In genomic region chr6:14206351-14206750, GRCh38 we compare ENCODE assay signal across 24 cellular contexts.
"Had no signal": no experiment of that assay in that cellular context is flagged by ENCODE, and none has a peak within 500 bp of the region (broad histone marks: within the 10 kb centered on the region; RNA-seq: fewer than 3 reads in every experiment).

No MANE protein-coding gene starts in this region.

- FAIRE-seq: HTR-8/SVneo, RCC 7860 had no signal

- H3K27me3 ChIP-seq: MG63, SJSA1 had no signal

- H3K36me3 ChIP-seq: MG63, SJSA1 had no signal

- DNase-seq: Karpas-422, KG1, MG63, NCI-H1092, NCI-H1105 treated with DMSO at 0.1 percent for 48 hours, NCI-H1417 treated with DMSO at 0.1 percent for 48 hours, NCI-H146, NCI-H1694 treated with DMSO at 0.1 percent for 48 hours, NCI-H1930, NCI-H2081, NCI-H2107, NCI-H2227 treated with DMSO at 0.1 percent for 48 hours, NCI-H446, NCI-H510A, NCI-H524 treated with DMSO at 0.1 percent for 48 hours, NCI-H69, NCI-H774, Right ventricle myocardium superior, RPMI8226, SIG-M5 had no signal

- H3K4me3 ChIP-seq: MG63, SJSA1, SK-N-MC had no signal

- H3K9me3 ChIP-seq: MG63, SJSA1 had no signal

- H3K27ac ChIP-seq: SJSA1 had no signal
